Comparison of ENCODE assay signal across 24 cellular contexts in genomic region chr11:71124127-71124526, GRCh38.
"Had no signal": no experiment of that assay in that cellular context is flagged by ENCODE, and none has a peak within 500 bp of the region (broad histone marks: within the 10 kb centered on the region; RNA-seq: fewer than 3 reads in every experiment).

No MANE protein-coding gene starts in this region.

- DNase-seq: colonic mucosa; cortex of kidney; effector CD8-positive, alpha-beta T cell; effector memory CD8-positive, alpha-beta T cell; endodermal cell; foreskin keratinocyte; heart left ventricle; left cardiac atrium; left lung; left ventricle myocardium superior; lower lobe of right lung; mesenchymal stem cell; mucosa of descending colon; naive B cell had no signal

- H3K36me3 Mint-ChIP-seq: mesothelial cell of epicardium, naive B cell had no signal

- FAIRE-seq: endometrium, endothelial cell of umbilical vein, frontal cortex, islet of Langerhans, keratinocyte had no signal

- H3K4me3 ChIP-seq: colonic mucosa, esophagus muscularis mucosa, gastroesophageal sphincter, heart left ventricle, hepatocyte, left lung, lower lobe of right lung, mucosa of descending colon had no signal

- H3K9me3 ChIP-seq: colonic mucosa, esophagus muscularis mucosa, gastroesophageal sphincter, heart left ventricle, left lung, lower lobe of right lung, mucosa of descending colon had no signal

- ATAC-seq: effector memory CD8-positive, alpha-beta T cell; foreskin keratinocyte; gastroesophageal sphincter; heart left ventricle; left cardiac atrium; left lung; left ventricle myocardium superior; lower lobe of right lung; mucosa of descending colon had no signal

- H3K36me3 ChIP-seq: colonic mucosa, esophagus muscularis mucosa, gastroesophageal sphincter, heart left ventricle, left lung, lower lobe of right lung had no signal

- H3K27ac Mint-ChIP-seq: dendritic cell treated with granulocyte-macrophage colony-stimulating factor and Interleukin-4, amounts not matched to agents 40 ng/mL and 50 ng/mL, for 4 days; effector memory CD8-positive, alpha-beta T cell; endodermal cell; mesothelial cell of epicardium had no signal

- H3K4me3 Mint-ChIP-seq: dendritic cell treated with granulocyte-macrophage colony-stimulating factor and Interleukin-4, amounts not matched to agents 40 ng/mL and 50 ng/mL, for 4 days; effector memory CD8-positive, alpha-beta T cell; endodermal cell; mesothelial cell of epicardium; naive B cell had no signal

- H3K27me3 ChIP-seq: colonic mucosa, foreskin keratinocyte, hepatocyte, left lung had no signal

- H3K27ac ChIP-seq: colonic mucosa, esophagus muscularis mucosa, foreskin keratinocyte, gastroesophageal sphincter, heart left ventricle, hepatocyte, left lung, lower lobe of right lung had no signal

- H3K4me1 Mint-ChIP-seq: naive B cell had no signal

- H3K9me3 Mint-ChIP-seq: dendritic cell treated with granulocyte-macrophage colony-stimulating factor and Interleukin-4, amounts not matched to agents 40 ng/mL and 50 ng/mL, for 4 days; endodermal cell had no signal
